In genomic region chr2:236352761-236353593, GRCh38 we compare ENCODE assay signal across 8 cellular contexts.
A peak's percentile ranks its signal among the peaks of the same experiment; 100 is the strongest.
DNase-seq lines count a peak whose midpoint lies in the region; ATAC-seq and TF ChIP-seq lines count a peak whose summit lies in the region.

No MANE protein-coding gene starts in this region.

- H3K4me1 Mint-ChIP-seq in glutamatergic neuron (ENCODE audit: low read depth, unreplicated experiment), result peaks cover 2% of the 10 kb centered on the region

- intact Hi-C loops in posterior vena cava (cut with DNase I), result loop anchor here (2.0 to 5.0 kb wide), 2 partner anchors 674 to 709 kb away; no protein-coding TSS in a partner anchor

- H3K9me3 ChIP-seq in smooth muscle cell (replicated peaks; ENCODE audit: low read depth), result no peaks in the 10 kb centered on the region

- ATAC-seq in HG03280 (IDR thresholded peaks at IDR 0.05; ENCODE audit: unreplicated experiment), result no peak

- 27% methylated on average over 14 of the region's 14 CpGs for WGBS in smooth muscle cell (ENCODE audit: low lambda C conversion rate)

- TF ChIP-seq CTCF in NB4 (IDR thresholded peaks at IDR 0.05; ENCODE audit: low read depth, low read length) (peak; percentile 84), glutamatergic neuron (IDR thresholded peaks at IDR 0.05; ENCODE audit: partially characterized antibody, unreplicated experiment) (peak; percentile 95), smooth muscle cell (IDR thresholded peaks at IDR 0.05; ENCODE audit: borderline replicate concordance, insufficient read depth, poor library complexity, severe bottlenecking) (peak; percentile 90)

- no peaks in the 10 kb centered on the region for H3K36me3 Mint-ChIP-seq in glutamatergic neuron (ENCODE audit: unreplicated experiment)

- H3K27ac Mint-ChIP-seq in glutamatergic neuron (ENCODE audit: unreplicated experiment), result no peak overlapping the region

- no peaks in the 10 kb centered on the region for H3K79me2 ChIP-seq in smooth muscle cell (ENCODE audit: low read depth)

- peaks cover 1% of the 10 kb centered on the region for H3K27me3 Mint-ChIP-seq in glutamatergic neuron (ENCODE audit: unreplicated experiment)

- H4K20me1 ChIP-seq in smooth muscle cell (ENCODE audit: low read depth), result no peaks in the 10 kb centered on the region

- H3K4me3 Mint-ChIP-seq in glutamatergic neuron (ENCODE audit: unreplicated experiment), result no peak overlapping the region

- H3K4me3 ChIP-seq in NB4 (ENCODE audit: low read depth, low read length), result no peak overlapping the region
- H3K4me3 ChIP-seq in smooth muscle cell, result no peak overlapping the region

- H3K4me2 ChIP-seq in smooth muscle cell, result no peak overlapping the region

- no peaks in the 10 kb centered on the region for H3K27me3 ChIP-seq in smooth muscle cell (ENCODE audit: low read depth)

- DNase-seq in activated CD8-positive, alpha-beta memory T cell treated with anti-CD3 and anti-CD28 coated beads, Interleukin-2, amount 50 U/mL, for 4 hours, result peak; percentile 33
- DNase-seq in activated CD8-positive, alpha-beta memory T cell treated with anti-CD3 and anti-CD28 coated beads for 24 hours, result no peak
- DNase-seq in NB4 (ENCODE audit: low read depth), result peak; percentile 50
- DNase-seq in activated CD4-positive, alpha-beta T cell treated with anti-CD3 and anti-CD28 coated beads, Interleukin-2, amount 50 U/mL, for 1 hour, result peak; percentile 20
- DNase-seq in glutamatergic neuron, result no peak
- no peak for DNase-seq in smooth muscle cell (lab: John Stamatoyannopoulos, UW; ENCODE audit: unreplicated experiment)
- no peak for DNase-seq in posterior vena cava (ENCODE audit: low spot score)

- TF ChIP-seq POLR2A in NB4 (IDR thresholded peaks at IDR 0.05; ENCODE audit: extremely low read depth, insufficient read length), result no peak

- no peak overlapping the region for H3K27ac ChIP-seq in smooth muscle cell (ENCODE audit: low read depth)

- peaks cover 2% of the 10 kb centered on the region for H3K9me3 Mint-ChIP-seq in glutamatergic neuron (ENCODE audit: unreplicated experiment)

- H3K9ac ChIP-seq in smooth muscle cell (ENCODE audit: low read depth), result no peak overlapping the region

- H3F3A ChIP-seq in smooth muscle cell (ENCODE audit: low read depth), result no peaks in the 10 kb centered on the region

- no peaks in the 10 kb centered on the region for H3K36me3 ChIP-seq in smooth muscle cell (ENCODE audit: low read depth)

- H2AFZ ChIP-seq in smooth muscle cell (ENCODE audit: low read depth), result no peak overlapping the region

- H3K4me1 ChIP-seq in smooth muscle cell (ENCODE audit: low read depth), result no peaks in the 10 kb centered on the region

Comparison
In these comparisons a context has a peak if more than half of its experiments do, and no peak if none do; other contexts are left out.
1. DNase-seq: peak in activated CD8-positive, alpha-beta memory T cell treated with anti-CD3 and anti-CD28 coated beads, Interleukin-2, amount 50 U/mL, for 4 hours (single experiment), NB4 (single experiment) and activated CD4-positive, alpha-beta T cell treated with anti-CD3 and anti-CD28 coated beads, Interleukin-2, amount 50 U/mL, for 1 hour (single experiment); none in activated CD8-positive, alpha-beta memory T cell treated with anti-CD3 and anti-CD28 coated beads for 24 hours (single experiment), glutamatergic neuron (single experiment), smooth muscle cell (single experiment) and posterior vena cava (single experiment).
2. Peak in every context shown above with its lines, with median percentiles within 50 percentile points of each other: CTCF ChIP-seq.